Comparison of ENCODE assay signal across 15 cellular contexts in the genomic region with DNA sequence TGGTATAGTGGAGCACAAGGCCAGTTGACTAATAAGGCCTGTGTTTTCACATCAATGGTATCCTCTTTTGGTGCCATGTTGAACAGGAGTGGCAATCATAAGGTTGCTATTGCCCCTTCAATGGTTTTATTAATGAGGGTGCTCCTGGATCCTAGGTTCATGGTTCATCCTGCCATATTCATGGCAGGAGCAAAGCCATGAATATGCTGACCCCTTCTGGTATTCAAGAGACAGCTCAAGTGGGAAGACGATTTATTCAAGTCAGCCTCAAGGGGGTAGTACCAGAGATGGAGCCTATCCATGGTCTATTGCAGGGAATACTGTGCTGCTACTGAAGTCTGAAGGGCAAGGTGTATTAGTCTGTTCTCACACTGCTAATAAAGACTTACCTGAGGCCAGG. TPM values are rescaled to one million over a fixed set of nuclear protein-coding genes. Genes with fewer than 3 reads are reported as not detected.
DNase-seq lines count a peak whose midpoint lies in the region; ATAC-seq, FAIRE-seq and TF ChIP-seq lines count a peak whose summit lies in the region.
"Had no signal": no experiment of that assay in that cellular context is flagged by ENCODE, and none has a peak within 500 bp of the region (broad histone marks: within the 10 kb centered on the region; RNA-seq: fewer than 3 reads in every experiment).

No MANE protein-coding gene starts in this region.

- in situ Hi-C loops in K562 (cut with MboI) = loop anchor here (5.0 kb wide), 1 partner anchor 281 kb away; no protein-coding TSS in a partner anchor

- FAIRE-seq in K562 (lab: Jason Lieb, UNC) = peak; percentile 55
- FAIRE-seq: endothelial cell of umbilical vein had no signal

- no peak overlapping the region for H2AFZ ChIP-seq in K562 (ENCODE audit: low read depth, low read length)

- no peaks in the 10 kb centered on the region for H3K36me3 ChIP-seq in K562 (ENCODE audit: control insufficient read depth, insufficient read depth, low read length)
- H3K36me3 ChIP-seq: thyroid gland had no signal

- intact Hi-C loops in K562 (cut with micrococcal nuclease) = loop anchor here (1.0 to 2.0 kb wide), 3 partner anchors 85 to 281 kb away; no protein-coding TSS in a partner anchor

- no peaks in the 10 kb centered on the region for H3K27me3 ChIP-seq in K562 (ENCODE audit: control insufficient read depth in 2 of 2, insufficient read depth in 2 of 2, low read length in 2 of 2)
- H3K27me3 ChIP-seq: thyroid gland had no signal

- H3K4me3 ChIP-seq in K562 = no peak overlapping the region
- H3K4me3 ChIP-seq: thyroid gland had no signal

- WGBS in K562 (ENCODE audit: insufficient coverage, low coverage, missing lambda C conversion rate) = 67% methylated on average over 1 of the region's 1 CpG

- peaks cover 11% of the 10 kb centered on the region for H3K9me3 Mint-ChIP-seq in T-helper 2 cell treated with Interferon-gamma antibody and Interleukin-4, amounts not matched to agents 5 μg/mL and 100 μg/mL, for 36 hours

- POLR2A ChIA-PET in K562 (lab: Yijun Ruan, JAX) = interaction anchor here (1.0 kb wide), 1 partner anchor 13 kb away, joined by 3 read pairs; no protein-coding TSS in a partner anchor

- H3K9me3 ChIP-seq in K562 (replicated peaks; ENCODE audit: control insufficient read depth, insufficient read depth, low read depth, low read length) = no peaks in the 10 kb centered on the region
- H3K9me3 ChIP-seq: thyroid gland had no signal

- 0 out of 5 replicates have a peak, but pooled peaks cover 0 to 1% of the 10 kb centered on the region in 2 experiments for H3K4me1 ChIP-seq in K562 (replicated peaks in 1 of 2; ENCODE audit: control insufficient read depth in 2 of 2, insufficient read depth in 2 of 2, low read length in 2 of 2)

- TF ChIP-seq EP300 in K562 (IDR thresholded peaks at IDR 0.05; ENCODE audit: low read length) = no peak

- peak; percentile 95 for ATAC-seq in K562
- peak; percentile 57 for ATAC-seq in left lobe of liver
- ATAC-seq: activated CD8-positive, alpha-beta T cell treated with anti-CD3 and anti-CD28 coated beads, Interleukin-2, amount 10 ng/mL, durations not matched to agents 7 days and 5 days had no signal

- H4K20me1 ChIP-seq in K562 (replicated peaks; ENCODE audit: control insufficient read depth, insufficient read depth, low read length) = no peaks in the 10 kb centered on the region

- no peaks in the 10 kb centered on the region for H3K36me3 Mint-ChIP-seq in T-helper 2 cell treated with Interferon-gamma antibody and Interleukin-4, amounts not matched to agents 5 μg/mL and 100 μg/mL, for 36 hours (ENCODE audit: low read depth)
- H3K36me3 Mint-ChIP-seq: brain had no signal

- no peak overlapping the region for H3K4me2 ChIP-seq in K562 (ENCODE audit: insufficient read depth, low read length)

- TF ChIP-seq RAD21 in K562 (CRISPR knock-in tag; conservative IDR thresholded peaks at IDR 0.05 in 1 of 2, IDR thresholded peaks at IDR 0.05 in 1 of 2) = peak; percentile 71 to 90

- DNase-seq in ELR (ENCODE audit: low read depth) (peak; percentile 24), HT-29 (ENCODE audit: low spot score) (peak; percentile 31), K562 (ENCODE audit: extremely low read depth in 1 of 4, low spot score in 3 of 4) (peak in 2 of 4 experiments; percentile 33 to 59), left lobe of liver (ENCODE audit: low spot score) (no peak), NCI-H82 treated with DMSO at 0.1 percent for 48 hours (lab: John Stamatoyannopoulos, UW; ENCODE audit: unreplicated experiment) (no peak), GDM1 (lab: John Stamatoyannopoulos, UW) (no peak), T-helper 2 cell (no peak)
- no peak for DNase-seq in T-helper 2 cell treated with Interferon-gamma antibody and Interleukin-4, amounts not matched to agents 5 μg/mL and 100 μg/mL, for 36 hours (ENCODE audit: low spot score)
- DNase-seq: activated CD8-positive, alpha-beta T cell treated with anti-CD3 and anti-CD28 coated beads, Interleukin-2, amount 10 ng/mL, durations not matched to agents 7 days and 5 days; activated effector memory CD4-positive, alpha-beta T cell treated with Interleukin-2 at 50 U/mL for 16 hours; mesenchymal stem cell; thyroid gland had no signal

- no peak overlapping the region for H3K27ac Mint-ChIP-seq in T-helper 2 cell treated with Interferon-gamma antibody and Interleukin-4, amounts not matched to agents 5 μg/mL and 100 μg/mL, for 36 hours
- H3K27ac Mint-ChIP-seq: activated CD8-positive, alpha-beta T cell treated with anti-CD3 and anti-CD28 coated beads, Interleukin-2, amount 10 ng/mL, durations not matched to agents 7 days and 5 days; brain had no signal

- BruUV-seq in K562 (replicated peaks; lab: Mats Ljungman, UMichigan) = no TSS peak

- H3K9me1 ChIP-seq in K562 (ENCODE audit: control insufficient read depth, insufficient read depth, low read length) = no peaks in the 10 kb centered on the region

- no peak for TF ChIP-seq POLR2A in K562 (conservative IDR thresholded peaks at IDR 0.05)

- no peak overlapping the region for H3K27ac ChIP-seq in K562 (ENCODE audit: extremely low read depth, low read depth, low read length)
- H3K27ac ChIP-seq: RWPE1, thyroid gland had no signal

- H3K4me1 Mint-ChIP-seq in T-helper 2 cell treated with Interferon-gamma antibody and Interleukin-4, amounts not matched to agents 5 μg/mL and 100 μg/mL, for 36 hours (ENCODE audit: low read depth) = no peaks in the 10 kb centered on the region

- TF ChIP-seq CTCF in K562 (IDR thresholded peaks at IDR 0.05 in 2 of 3, conservative IDR thresholded peaks at IDR 0.05 in 1 of 3; ENCODE audit: insufficient read depth in 2 of 3, low read depth in 1 of 3, low read length in 3 of 3) = peak; percentile 61 to 98 (median 97)

- H3K27me3 Mint-ChIP-seq in T-helper 2 cell treated with Interferon-gamma antibody and Interleukin-4, amounts not matched to agents 5 μg/mL and 100 μg/mL, for 36 hours (ENCODE audit: low read depth) = no peaks in the 10 kb centered on the region
- H3K27me3 Mint-ChIP-seq: brain had no signal

- no peak overlapping the region for H3K4me3 Mint-ChIP-seq in T-helper 2 cell treated with Interferon-gamma antibody and Interleukin-4, amounts not matched to agents 5 μg/mL and 100 μg/mL, for 36 hours
- H3K4me3 Mint-ChIP-seq: activated CD8-positive, alpha-beta T cell treated with anti-CD3 and anti-CD28 coated beads, Interleukin-2, amount 10 ng/mL, durations not matched to agents 7 days and 5 days; brain had no signal

- CTCF ChIA-PET in K562 (lab: Yijun Ruan, JAX; ENCODE audit: low intra/inter-chr PET ratio) = no interaction called here

- H3K9ac ChIP-seq in K562 (ENCODE audit: insufficient read depth in 1 of 2, low read depth in 2 of 2, low read length in 2 of 2) = no peak overlapping the region

- H3K79me2 ChIP-seq in K562 (ENCODE audit: control insufficient read depth, insufficient read depth, low read length) = no peaks in the 10 kb centered on the region

TF ChIP-seq in K562, 482 proteins besides CTCF, POLR2A, EP300 and RAD21 (continues in another document):
- TF ChIP-seq SMC3 (conservative IDR thresholded peaks at IDR 0.05; ENCODE audit: insufficient read depth, low read depth, low read length) = peak; percentile 51
- TF ChIP-seq CC2D1A (IDR thresholded peaks at IDR 0.05) = peak; percentile 58; the same call in 1 of the 2 replicates
- peak; percentile 58; the same call in 1 of the 2 replicates for TF ChIP-seq ARID2 (IDR thresholded peaks at IDR 0.05)
- no peak for TF ChIP-seq NR2C1 (IDR thresholded peaks at IDR 0.05)
- peak; percentile 27; the same call in 1 of the 2 replicates for TF ChIP-seq NR2C1 (tag; IDR thresholded peaks at IDR 0.05)
- TF ChIP-seq, protein P1, sequence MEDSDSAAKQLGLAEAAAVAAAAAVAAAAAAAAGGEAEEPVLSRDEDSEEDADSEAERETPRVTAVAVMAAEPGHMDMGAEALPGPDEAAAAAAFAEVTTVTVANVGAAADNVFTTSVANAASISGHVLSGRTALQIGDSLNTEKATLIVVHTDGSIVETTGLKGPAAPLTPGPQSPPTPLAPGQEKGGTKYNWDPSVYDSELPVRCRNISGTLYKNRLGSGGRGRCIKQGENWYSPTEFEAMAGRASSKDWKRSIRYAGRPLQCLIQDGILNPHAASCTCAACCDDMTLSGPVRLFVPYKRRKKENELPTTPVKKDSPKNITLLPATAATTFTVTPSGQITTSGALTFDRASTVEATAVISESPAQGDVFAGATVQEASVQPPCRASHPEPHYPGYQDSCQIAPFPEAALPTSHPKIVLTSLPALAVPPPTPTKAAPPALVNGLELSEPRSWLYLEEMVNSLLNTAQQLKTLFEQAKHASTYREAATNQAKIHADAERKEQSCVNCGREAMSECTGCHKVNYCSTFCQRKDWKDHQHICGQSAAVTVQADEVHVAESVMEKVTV (CRISPR knock-in tag; IDR thresholded peaks at IDR 0.05) = peak; percentile 59
- TF ChIP-seq CXXC5 (CRISPR knock-in tag; IDR thresholded peaks at IDR 0.05) = 0 out of 2 replicates have a peak, but pooled peaks have one; percentile 15
- TF ChIP-seq NR2C2 (CRISPR knock-in tag; IDR thresholded peaks at IDR 0.05) = no peak
- peak; percentile 53; the same call in 1 of the 2 replicates for TF ChIP-seq NR2C2 (tag; IDR thresholded peaks at IDR 0.05)

RNA-seq across cellular contexts. Expression of gene ABCA9, which starts 2.6 kb away (rescaled TPM):
- total RNA-seq in HT-29 (2014; rRNA removed; shearing (Covaris generic)) = not detected in 2 replicates
- 0.46 TPM in 1 of 2 replicates, not detected in the other for total RNA-seq in K562 (2011; cell fraction: chromatin; rRNA removed; ENCODE audit: low replicate concordance)
- 0.26 TPM in 1 of 2 replicates, not detected in the other for total RNA-seq in K562 (2011; cell fraction: nucleolus; rRNA removed)
- total RNA-seq in K562 (2011; cell fraction: nucleoplasm; rRNA removed) = 0.07 TPM in 1 of 2 replicates, not detected in the other
- 0.98 TPM in 1 of 2 replicates, not detected in the other for total RNA-seq in K562 (2014; rRNA removed)
- total RNA-seq in K562 (2014; rRNA removed; fragmentation: Illumina TruSeq; extraction: Trizol) = not detected in 2 replicates
- 0.04 TPM in 1 of 2 replicates, not detected in the other for total RNA-seq in K562 (2015; rRNA removed; fragmentation: Illumina TruSeq; extraction: Trizol)
- not detected in 2 replicates for total RNA-seq in K562 (2021)
- polyA plus RNA-seq in K562 (2011; rRNA removed) = 0.24 TPM in 1 of 2 replicates, not detected in the other
- not detected in 2 replicates for polyA plus RNA-seq in K562 (2011; cell fraction: cytosol; rRNA removed)
- polyA plus RNA-seq in K562 (2011; cell fraction: nucleus; rRNA removed) = 0.18 TPM in 1 of 2 replicates, not detected in the other
- 0.06 and 0.12 TPM in 2 replicates for polyA plus RNA-seq in K562 (2012)
- not detected in 2 replicates for polyA plus RNA-seq in K562 (2014; fragmentation: Illumina TruSeq; extraction: Trizol)
- not detected for polyA plus RNA-seq in K562 (2014; fragmentation: Nextera tagmentation; extraction: Ambion mirVana)
- polyA plus RNA-seq in K562 (2014; rRNA removed) = 0.01 TPM in 1 of 2 replicates, not detected in the other
- polyA minus RNA-seq in K562 (2011; rRNA and poly(A)+ RNA removed) = 0.09 TPM in 1 of 2 replicates, not detected in the other
- polyA minus RNA-seq in K562 (2011; cell fraction: cytosol; rRNA and poly(A)+ RNA removed) = not detected in 2 replicates
- polyA minus RNA-seq in K562 (2011; cell fraction: nucleus; rRNA and poly(A)+ RNA removed) = 0.11 and 0.40 TPM in 2 replicates
- 8.9 TPM for total RNA-seq in left lobe of liver
- total RNA-seq: activated CD8-positive, alpha-beta T cell treated with anti-CD3 and anti-CD28 coated beads, Interleukin-2, amount 10 ng/mL, durations not matched to agents 7 days and 5 days had no signal

Comparison
In these comparisons a context has a peak if more than half of its experiments do, and no peak if none do; other contexts are left out.
1. DNase-seq: peak in ELR (single experiment) and HT-29 (single experiment); none in left lobe of liver (single experiment), NCI-H82 treated with DMSO at 0.1 percent for 48 hours (single experiment), GDM1 (single experiment), T-helper 2 cell treated with Interferon-gamma antibody and Interleukin-4, amounts not matched to agents 5 μg/mL and 100 μg/mL, for 36 hours (single experiment) and T-helper 2 cell (0 of 5).